Comparison of ENCODE assay signal across 8 cellular contexts in the genomic region with DNA sequence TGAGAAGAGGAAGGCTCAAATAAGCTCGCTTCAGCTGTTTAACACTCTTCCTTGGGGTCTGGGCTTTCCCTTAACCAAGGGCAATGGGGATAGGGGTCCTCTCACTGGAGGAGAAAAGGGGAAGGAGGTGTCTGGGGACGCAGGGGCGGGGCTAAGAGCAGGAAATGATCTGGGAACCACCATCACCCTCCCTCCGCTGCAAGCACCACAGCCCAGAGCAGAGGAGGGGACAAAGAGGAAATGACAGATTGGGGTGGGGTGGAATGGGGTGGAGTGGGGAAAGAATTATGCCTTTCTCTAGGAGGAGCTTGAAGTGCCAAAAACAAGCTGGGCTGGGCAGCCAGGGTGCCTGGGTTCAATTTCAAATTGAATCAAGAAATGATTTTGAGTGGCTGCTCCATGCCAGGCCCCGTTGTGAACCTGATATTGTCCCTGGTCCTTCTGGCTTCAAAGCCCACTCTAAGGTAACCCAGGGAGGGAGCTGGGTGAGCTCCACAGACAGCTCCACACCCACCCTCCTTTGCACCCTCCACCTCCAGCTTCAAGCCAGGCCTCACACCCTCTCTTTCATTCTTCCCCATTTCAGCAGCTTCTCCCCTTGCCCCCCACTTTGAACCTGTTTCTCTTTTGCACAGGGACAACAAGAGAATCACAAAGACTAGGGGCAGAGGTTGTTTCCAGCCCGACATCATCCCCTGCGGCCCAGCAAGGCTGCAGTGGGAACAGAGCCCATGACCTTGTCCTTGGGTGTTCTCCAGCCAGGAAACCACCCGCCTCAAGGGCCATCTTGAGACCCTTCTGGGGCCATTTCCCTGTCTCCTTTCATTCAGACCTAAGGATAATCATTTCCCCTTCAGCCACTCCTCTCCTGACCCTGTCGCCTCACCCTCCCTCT. TPM values are rescaled to one million over a fixed set of nuclear protein-coding genes. Genes with fewer than 3 reads are reported as not detected.
DNase-seq lines count a peak whose midpoint lies in the region; ATAC-seq, FAIRE-seq and TF ChIP-seq lines count a peak whose summit lies in the region.

No MANE protein-coding gene starts in this region.

- peak overlapping the region; percentile 100 for H3K4me3 Mint-ChIP-seq in activated CD4-positive, alpha-beta T cell treated with anti-CD3 and anti-CD28 coated beads for 36 hours

- POLR2A ChIA-PET in activated CD4-positive, alpha-beta T cell treated with anti-CD3 and anti-CD28 coated beads for 36 hours (lab: Charles Lee), result interaction anchor here (0.6 to 2.2 kb wide), 4 partner anchors 23 to 357 kb away, joined by 3 to 11 read pairs (median 6); a partner anchor contains a TSS
- POLR2A ChIA-PET in H1 (lab: Charles Lee; ENCODE audit: partially characterized antibody), result interaction anchor here (1.0 to 1.4 kb wide), 2 partner anchors 29 to 64 kb away, joined by 3 to 4 read pairs; a partner anchor contains a TSS

- no peaks in the 10 kb centered on the region for H3K9me3 ChIP-seq in H1 (ENCODE audit: insufficient read depth in 2 of 2, low read depth in 1 of 2, low read length in 1 of 2)
- H3K9me3 ChIP-seq in psoas muscle, result no peaks in the 10 kb centered on the region

- H2BK5ac ChIP-seq in H1 (ENCODE audit: low read depth, low read length), result no peak overlapping the region

- H3K27ac ChIP-seq in H1 (ENCODE audit: low read depth, low read length), result no peak overlapping the region
- H3K27ac ChIP-seq in psoas muscle, result no peak overlapping the region
- H3K27ac ChIP-seq in urinary bladder (ENCODE audit: low read depth), result peak overlapping the region; percentile 11

- no peaks in the 10 kb centered on the region for H3K36me3 ChIP-seq in H1 (ENCODE audit: control insufficient read depth in 2 of 4, insufficient read depth in 4 of 4, low read length in 3 of 4)
- H3K36me3 ChIP-seq in psoas muscle (ENCODE audit: insufficient read depth in 1 of 2, low read depth in 1 of 2), result no peaks in the 10 kb centered on the region
- no peaks in the 10 kb centered on the region for H3K36me3 ChIP-seq in urinary bladder (ENCODE audit: insufficient read depth)

- peaks cover 58% of the 10 kb centered on the region for H3K4me1 Mint-ChIP-seq in activated CD4-positive, alpha-beta T cell treated with anti-CD3 and anti-CD28 coated beads for 36 hours

- peaks cover 0 to 8% (median 3%) of the 10 kb centered on the region in 4 experiments; a peak in 3 of 7 replicates for H3K4me1 ChIP-seq in H1 (replicated peaks in 1 of 4; ENCODE audit: control insufficient read depth in 3 of 4, insufficient read depth in 4 of 4, low read length in 3 of 4)
- no peaks in the 10 kb centered on the region for H3K4me1 ChIP-seq in psoas muscle
- no peaks in the 10 kb centered on the region for H3K4me1 ChIP-seq in urinary bladder (ENCODE audit: insufficient read depth)

- H4K91ac ChIP-seq in H1 (replicated peaks; ENCODE audit: insufficient read length, low read length), result peak overlapping the region; percentile 30

- no peak overlapping the region for H3K14ac ChIP-seq in H1 (ENCODE audit: insufficient read length)

- intact Hi-C loops in activated CD4-positive, alpha-beta T cell treated with anti-CD3 and anti-CD28 coated beads for 36 hours (cut with DNase I, micrococcal nuclease), result loop anchor here (1.0 to 5.0 kb wide), 6 partner anchors 22 to 90 kb away; a partner anchor contains a TSS
- intact Hi-C loops in psoas muscle (cut with DNase I), result no loop called here

- peaks cover 38% of the 10 kb centered on the region for H3K36me3 Mint-ChIP-seq in activated CD4-positive, alpha-beta T cell treated with anti-CD3 and anti-CD28 coated beads for 36 hours (ENCODE audit: low read depth)

- peak; percentile 46 for ATAC-seq in GM19324 (IDR thresholded peaks at IDR 0.05; ENCODE audit: low FRiP score, unreplicated experiment)
- ATAC-seq in HG03439 (IDR thresholded peaks at IDR 0.05; ENCODE audit: unreplicated experiment), result peak; percentile 47
- peak; percentile 70 for ATAC-seq in activated CD4-positive, alpha-beta T cell treated with anti-CD3 and anti-CD28 coated beads for 36 hours
- ATAC-seq in psoas muscle, result peak; percentile 28 to 70 (median 42)

- 85% methylated on average over 8 of the region's 9 CpGs; no CpG with 5 or more reads in 1 of the 2 experiments for WGBS in H1 (ENCODE audit: extremely low coverage in 1 of 2, insufficient coverage in 1 of 2, insufficient read length in 1 of 2, insufficient replicate concordance in 2 of 2, low coverage in 1 of 2, low lambda C conversion rate in 2 of 2, missing lambda C conversion rate in 1 of 2), 2 experiments
- WGBS in psoas muscle, 3 donors, result 61 to 66% (median 61%) methylated on average over 9 of the region's 9 CpGs
- 67% methylated on average over 9 of the region's 9 CpGs for WGBS in urinary bladder

- no peak overlapping the region for H3K18ac ChIP-seq in H1 (ENCODE audit: extremely low read depth, low read length)

- H3K9me3 Mint-ChIP-seq in activated CD4-positive, alpha-beta T cell treated with anti-CD3 and anti-CD28 coated beads for 36 hours (ENCODE audit: low read depth), result peaks cover 2% of the 10 kb centered on the region

- DNase-seq in activated CD4-positive, alpha-beta T cell treated with anti-CD3 and anti-CD28 coated beads for 36 hours, result peak; percentile 90
- DNase-seq in H1 (ENCODE audit: low read depth in 1 of 2, low spot score in 2 of 2) (no peak), psoas muscle (peak; percentile 61 to 71), COLO829 (ENCODE audit: low spot score) (no peak), COLO668 (lab: John Stamatoyannopoulos, UW; ENCODE audit: unreplicated experiment) (no peak)

- H3K56ac ChIP-seq in H1 (replicated peaks; ENCODE audit: insufficient read length, low read depth, low read length), result no peak overlapping the region

- no peak overlapping the region for H4K5ac ChIP-seq in H1 (ENCODE audit: insufficient read length, low read depth, low read length)

- TF ChIP-seq RAD21 in H1 (IDR thresholded peaks at IDR 0.05 in 1 of 2, conservative IDR thresholded peaks at IDR 0.05 in 1 of 2; ENCODE audit: low read depth in 2 of 2, low read length in 2 of 2), result no peak

- H3K4ac ChIP-seq in H1 (replicated peaks; ENCODE audit: insufficient read length, low read depth, low read length), result peak overlapping the region; percentile 84

- no peak overlapping the region for H3K4me3 ChIP-seq in H1 (ENCODE audit: extremely low read depth in 1 of 4, insufficient read depth in 2 of 4, low read depth in 3 of 4, low read length in 4 of 4)
- peak overlapping the region; percentile 49 for H3K4me3 ChIP-seq in psoas muscle
- peak overlapping the region; percentile 32 for H3K4me3 ChIP-seq in urinary bladder (ENCODE audit: low read depth, low read length)

- CTCF ChIA-PET in activated CD4-positive, alpha-beta T cell treated with anti-CD3 and anti-CD28 coated beads for 36 hours (lab: Charles Lee), result interaction anchor here (0.6 to 8.3 kb wide), 15 partner anchors 10 to 739 kb away, joined by 3 to 126 read pairs (median 5); a partner anchor contains a TSS
- CTCF ChIA-PET in H1 (lab: Charles Lee; ENCODE audit: partially characterized antibody), result interaction anchor here (0.7 to 17.8 kb wide), 6 partner anchors 9 to 288 kb away, joined by 3 to 282 read pairs (median 4); a partner anchor contains a TSS

- H3K79me2 ChIP-seq in H1 (ENCODE audit: control insufficient read depth in 1 of 2, insufficient read depth in 2 of 2, low read length in 2 of 2), result no peaks in the 10 kb centered on the region

- H3K27ac Mint-ChIP-seq in activated CD4-positive, alpha-beta T cell treated with anti-CD3 and anti-CD28 coated beads for 36 hours, result peak overlapping the region; percentile 100

- H2AK5ac ChIP-seq in H1 (ENCODE audit: low read depth, low read length), result no peak overlapping the region

- H4K20me1 ChIP-seq in H1 (replicated peaks in 1 of 2; ENCODE audit: control insufficient read depth in 1 of 2, insufficient read depth in 2 of 2, low read length in 2 of 2), result peaks cover 0 to 3% of the 10 kb centered on the region in 2 experiments

- TF ChIP-seq POLR2A in H1 (IDR thresholded peaks at IDR 0.05; ENCODE audit: control extremely low read depth in 1 of 2, low read depth in 2 of 2, low read length in 2 of 2), result no peak

- H3K9ac ChIP-seq in H1 (replicated peaks in 1 of 4; ENCODE audit: extremely low read depth in 1 of 4, low read depth in 3 of 4, low read length in 3 of 4), result no peak overlapping the region

- H2BK15ac ChIP-seq in H1 (ENCODE audit: low read length), result 0 out of 2 replicates have a peak overlapping the region, but pooled peaks have one; percentile 29

- no peak for FAIRE-seq in H1 (lab: Jason Lieb, UNC)

- peak overlapping the region; percentile 70; the same call in 1 of the 2 replicates for H4K8ac ChIP-seq in H1 (ENCODE audit: extremely low read depth, insufficient read depth, low read length)

- H3K4me2 ChIP-seq in H1 (ENCODE audit: insufficient read depth in 1 of 2, low read depth in 2 of 2, low read length in 2 of 2), result no peak overlapping the region

- no peaks in the 10 kb centered on the region for H3K27me3 ChIP-seq in H1 (replicated peaks in 1 of 4; ENCODE audit: control insufficient read depth in 3 of 4, extremely low read depth in 1 of 4, insufficient read depth in 3 of 4, low read length in 3 of 4)
- H3K27me3 ChIP-seq in psoas muscle (ENCODE audit: insufficient read depth in 3 of 3, low read length in 2 of 3), result peaks cover 0 to 15% (median 0%) of the 10 kb centered on the region in 3 donors

- H3K27me3 Mint-ChIP-seq in activated CD4-positive, alpha-beta T cell treated with anti-CD3 and anti-CD28 coated beads for 36 hours, result no peaks in the 10 kb centered on the region

- H2BK12ac ChIP-seq in H1 (ENCODE audit: low read depth, low read length), result no peak overlapping the region

- no peak overlapping the region for H2BK120ac ChIP-seq in H1 (replicated peaks; ENCODE audit: low read depth, low read length)

- no peak overlapping the region for H2BK20ac ChIP-seq in H1 (ENCODE audit: low read length)

- TF ChIP-seq CTCF in H1 (IDR thresholded peaks at IDR 0.05; ENCODE audit: control extremely low read depth in 1 of 3, insufficient read depth in 1 of 3, low read depth in 1 of 3, low read length in 3 of 3), result no peak
- TF ChIP-seq CTCF in psoas muscle (IDR thresholded peaks at IDR 0.05), result no peak

- no peak for TF ChIP-seq EP300 in H1 (IDR thresholded peaks at IDR 0.05; ENCODE audit: borderline replicate concordance in 1 of 2, low read depth in 2 of 2, low read length in 2 of 2)

- no peak overlapping the region for H3K23ac ChIP-seq in H1 (ENCODE audit: insufficient read length)

- H3K79me1 ChIP-seq in H1 (ENCODE audit: low read depth, low read length), result no peaks in the 10 kb centered on the region

- H2AFZ ChIP-seq in H1 (ENCODE audit: low read length), result no peak overlapping the region

- no peaks in the 10 kb centered on the region for H3K23me2 ChIP-seq in H1 (ENCODE audit: low read depth, low read length)

RNA-seq across cellular contexts. Expression of a gene that starts 1.1 kb away (rescaled TPM):
- 100 to 1,000 TPM; 125 to 165 TPM for total RNA-seq in activated CD4-positive, alpha-beta T cell treated with anti-CD3 and anti-CD28 coated beads for 36 hours
- total RNA-seq in H1 (2021; fragmentation: NEBNext Ultra II Directional; extraction: Animal tissue kit (Norgen Biotek cat#: 25700)), result 0.39 and 0.40 TPM in 2 replicates
- polyA plus RNA-seq in H1 (2011; rRNA removed) (0.27 and 0.50 TPM in 2 replicates), psoas muscle (under 1 TPM; 0.44 to 0.73 (median 0.47) TPM), urinary bladder (5.1 TPM)
- 0.66 TPM for polyA plus RNA-seq in H1 (2011; cell fraction: cytosol; rRNA removed)
- polyA plus RNA-seq in H1 (2011; cell fraction: nucleus; rRNA removed), result 0.57 TPM
- polyA plus RNA-seq in H1 (2012, experiment 1 of 2), result 0.42 to 0.74 TPM (median 0.62 TPM) in 4 replicates
- 0.13 TPM for polyA plus RNA-seq in H1 (2012, experiment 2 of 2)
- polyA plus RNA-seq in H1 (2013, experiment 1 of 2), result 0.08 TPM
- 0.09 TPM for polyA plus RNA-seq in H1 (2013, experiment 2 of 2)
- polyA minus RNA-seq in H1 (2011; rRNA and poly(A)+ RNA removed), result 0.44 and 0.49 TPM in 2 replicates
- not detected for polyA minus RNA-seq in H1 (2011; cell fraction: cytosol; rRNA and poly(A)+ RNA removed)
- 0.30 TPM for polyA minus RNA-seq in H1 (2011; cell fraction: nucleus; rRNA and poly(A)+ RNA removed)
- total RNA-seq in psoas muscle (1 to 10 TPM; 1.6 to 3.3 (median 1.8) TPM), urinary bladder (2.9 TPM)

RNA-seq across cellular contexts. Expression of a gene that starts 20.8 kb away (rescaled TPM):
- not detected for total RNA-seq in activated CD4-positive, alpha-beta T cell treated with anti-CD3 and anti-CD28 coated beads for 36 hours
- total RNA-seq in H1 (2021; fragmentation: NEBNext Ultra II Directional; extraction: Animal tissue kit (Norgen Biotek cat#: 25700)), result 0.19 and 0.29 TPM in 2 replicates
- 0.71 and 0.86 TPM in 2 replicates for polyA plus RNA-seq in H1 (2011; rRNA removed)
- polyA plus RNA-seq in H1 (2011; cell fraction: cytosol; rRNA removed), result 1.4 TPM
- 0.16 TPM for polyA plus RNA-seq in H1 (2011; cell fraction: nucleus; rRNA removed)
- 0.69 to 0.89 TPM (median 0.76 TPM) in 4 replicates for polyA plus RNA-seq in H1 (2012, experiment 1 of 2)
- 0.31 TPM for polyA plus RNA-seq in H1 (2012, experiment 2 of 2)
- 0.18 TPM for polyA plus RNA-seq in H1 (2013, experiment 1 of 2)
- polyA plus RNA-seq in H1 (2013, experiment 2 of 2), result 0.11 TPM
- polyA minus RNA-seq in H1 (2011; rRNA and poly(A)+ RNA removed), result 0.95 and 1.2 TPM in 2 replicates
- polyA minus RNA-seq in H1 (2011; cell fraction: cytosol; rRNA and poly(A)+ RNA removed), result not detected
- 0.80 TPM for polyA minus RNA-seq in H1 (2011; cell fraction: nucleus; rRNA and poly(A)+ RNA removed)
- total RNA-seq in psoas muscle, result not detected
- under 1 TPM in 2 of 3 donors, not detected in 1; 0.01 to 0.03 TPM for polyA plus RNA-seq in psoas muscle
- 12.2 TPM for total RNA-seq in urinary bladder
- polyA plus RNA-seq in urinary bladder, result 5.0 TPM

RNA-seq across cellular contexts. Expression of a gene that starts 22.8 kb away (rescaled TPM):
- 10 to 100 TPM; 34.5 to 42.8 TPM for total RNA-seq in activated CD4-positive, alpha-beta T cell treated with anti-CD3 and anti-CD28 coated beads for 36 hours
- 68.9 and 74.6 TPM in 2 replicates for total RNA-seq in H1 (2021; fragmentation: NEBNext Ultra II Directional; extraction: Animal tissue kit (Norgen Biotek cat#: 25700))
- 45.7 and 50.3 TPM in 2 replicates for polyA plus RNA-seq in H1 (2011; rRNA removed)
- 44.0 TPM for polyA plus RNA-seq in H1 (2011; cell fraction: cytosol; rRNA removed)
- polyA plus RNA-seq in H1 (2011; cell fraction: nucleus; rRNA removed), result 137 TPM
- polyA plus RNA-seq in H1 (2012, experiment 1 of 2), result 48.6 to 69.9 TPM (median 68.1 TPM) in 4 replicates
- polyA plus RNA-seq in H1 (2012, experiment 2 of 2), result 51.8 TPM
- polyA plus RNA-seq in H1 (2013, experiment 1 of 2), result 31.1 TPM
- 31.4 TPM for polyA plus RNA-seq in H1 (2013, experiment 2 of 2)
- polyA minus RNA-seq in H1 (2011; rRNA and poly(A)+ RNA removed), result 133 and 196 TPM in 2 replicates
- 47.3 TPM for polyA minus RNA-seq in H1 (2011; cell fraction: cytosol; rRNA and poly(A)+ RNA removed)
- polyA minus RNA-seq in H1 (2011; cell fraction: nucleus; rRNA and poly(A)+ RNA removed), result 38.2 TPM
- 10 to 100 TPM; 29.8 to 50.6 (median 37.3) TPM for total RNA-seq in psoas muscle
- polyA plus RNA-seq in psoas muscle, result 10 to 100 TPM; 40.0 to 68.1 (median 58.8) TPM
- total RNA-seq in urinary bladder, result 46.7 TPM
- 55.9 TPM for polyA plus RNA-seq in urinary bladder

RNA-seq across cellular contexts. Expression of a gene that starts 29.6 kb away (rescaled TPM):
- under 1 TPM; 0.39 to 0.50 TPM for total RNA-seq in activated CD4-positive, alpha-beta T cell treated with anti-CD3 and anti-CD28 coated beads for 36 hours
- 4.0 and 6.5 TPM in 2 replicates for total RNA-seq in H1 (2021; fragmentation: NEBNext Ultra II Directional; extraction: Animal tissue kit (Norgen Biotek cat#: 25700))
- polyA plus RNA-seq in H1 (2011; rRNA removed) (15.6 and 18.0 TPM in 2 replicates), psoas muscle (1 to 10 TPM in 2 of 3 donors, under 1 TPM in 1; 0.34 to 2.7 (median 1.8) TPM), urinary bladder (8.4 TPM)
- 13.7 TPM for polyA plus RNA-seq in H1 (2011; cell fraction: cytosol; rRNA removed)
- 23.2 TPM for polyA plus RNA-seq in H1 (2011; cell fraction: nucleus; rRNA removed)
- polyA plus RNA-seq in H1 (2012, experiment 1 of 2), result 7.0 to 10.7 TPM (median 8.3 TPM) in 4 replicates
- polyA plus RNA-seq in H1 (2012, experiment 2 of 2), result 10.4 TPM
- polyA plus RNA-seq in H1 (2013, experiment 1 of 2), result 6.8 TPM
- 6.3 TPM for polyA plus RNA-seq in H1 (2013, experiment 2 of 2)
- polyA minus RNA-seq in H1 (2011; rRNA and poly(A)+ RNA removed), result 3.7 and 6.6 TPM in 2 replicates
- polyA minus RNA-seq in H1 (2011; cell fraction: cytosol; rRNA and poly(A)+ RNA removed), result 3.1 TPM
- polyA minus RNA-seq in H1 (2011; cell fraction: nucleus; rRNA and poly(A)+ RNA removed), result 4.4 TPM
- total RNA-seq in psoas muscle (1 to 10 TPM; 1.4 to 5.9 (median 3.5) TPM), urinary bladder (1.3 TPM)

RNA-seq across cellular contexts. Expression of a gene that starts 29.8 kb away (rescaled TPM):
- 10 to 100 TPM; 26.0 to 42.8 TPM for total RNA-seq in activated CD4-positive, alpha-beta T cell treated with anti-CD3 and anti-CD28 coated beads for 36 hours
- total RNA-seq in H1 (2021; fragmentation: NEBNext Ultra II Directional; extraction: Animal tissue kit (Norgen Biotek cat#: 25700)), result 60.4 and 60.9 TPM in 2 replicates
- polyA plus RNA-seq in H1 (2011; rRNA removed) (314 and 360 TPM in 2 replicates), psoas muscle (10 to 100 TPM in 2 of 3 donors, 1 to 10 TPM in 1; 9.3 to 20.5 (median 10.4) TPM), urinary bladder (36.7 TPM)
- polyA plus RNA-seq in H1 (2011; cell fraction: cytosol; rRNA removed), result 233 TPM
- polyA plus RNA-seq in H1 (2011; cell fraction: nucleus; rRNA removed), result 138 TPM
- polyA plus RNA-seq in H1 (2012, experiment 1 of 2), result 57.6 to 120 TPM (median 104 TPM) in 4 replicates
- 148 TPM for polyA plus RNA-seq in H1 (2012, experiment 2 of 2)
- 135 TPM for polyA plus RNA-seq in H1 (2013, experiment 1 of 2)
- 134 TPM for polyA plus RNA-seq in H1 (2013, experiment 2 of 2)
- polyA minus RNA-seq in H1 (2011; rRNA and poly(A)+ RNA removed), result 8.8 and 15.5 TPM in 2 replicates
- 20.8 TPM for polyA minus RNA-seq in H1 (2011; cell fraction: cytosol; rRNA and poly(A)+ RNA removed)
- polyA minus RNA-seq in H1 (2011; cell fraction: nucleus; rRNA and poly(A)+ RNA removed), result 26.1 TPM
- total RNA-seq in psoas muscle (10 to 100 TPM in 2 of 4 donors, 1 to 10 TPM in 2; 2.5 to 33.9 (median 8.2) TPM), urinary bladder (23.1 TPM)

Comparison
In these comparisons a context has a peak if more than half of its experiments do, and no peak if none do; other contexts are left out.
1. DNase-seq: peak in activated CD4-positive, alpha-beta T cell treated with anti-CD3 and anti-CD28 coated beads for 36 hours (single experiment) and psoas muscle (2 of 2); none in H1 (0 of 2), COLO829 (single experiment) and COLO668 (single experiment).
2. H3K4me3 ChIP-seq: peak in psoas muscle (single experiment) and urinary bladder (single experiment); none in H1 (0 of 4).
3. RNA of a gene that starts 1.1 kb away (total RNA-seq): 125 to 165 TPM in activated CD4-positive, alpha-beta T cell treated with anti-CD3 and anti-CD28 coated beads for 36 hours; 2.9 TPM in urinary bladder (single experiment), 1.6 to 3.3 TPM in psoas muscle and 0.39 to 0.40 TPM in H1; every median in the first group is over 10 times any median in the second.
4. RNA of a gene that starts 20.8 kb away (total RNA-seq): 12.2 TPM in urinary bladder (single experiment); 0.19 to 0.29 TPM in H1, not detected in activated CD4-positive, alpha-beta T cell treated with anti-CD3 and anti-CD28 coated beads for 36 hours and not detected in psoas muscle; every median in the first group is over 10 times any median in the second.
5. intact Hi-C loops: an anchor here in activated CD4-positive, alpha-beta T cell treated with anti-CD3 and anti-CD28 coated beads for 36 hours (1.0 to 5.0 kb wide); none called in psoas muscle.
6. Peak in every context shown above with its lines, with median percentiles within 50 percentile points of each other: ATAC-seq.